8 cellular contexts compared by ENCODE assay signal in genomic region chr14:83463500-83464098, GRCh38.
A peak's percentile ranks its signal among the peaks of the same experiment; 100 is the strongest.
DNase-seq lines count a peak whose midpoint lies in the region; FAIRE-seq and TF ChIP-seq lines count a peak whose summit lies in the region.

No MANE protein-coding gene starts in this region.

- H3K4me3 ChIP-seq in HL-60 (replicated peaks; ENCODE audit: insufficient read depth, low read length) (no peak overlapping the region), OCI-LY3 (ENCODE audit: low read length) (no peak overlapping the region)

- H3K4me3 Mint-ChIP-seq in neural crest cell, result no peak overlapping the region

- H3K36me3 ChIP-seq in OCI-LY3 (replicated peaks; ENCODE audit: low read depth, low read length), result no peaks in the 10 kb centered on the region

- H3K27me3 ChIP-seq in HL-60 (ENCODE audit: insufficient read depth, poor library complexity, severe bottlenecking), result no peaks in the 10 kb centered on the region
- H3K27me3 ChIP-seq in OCI-LY3 (ENCODE audit: low read depth, low read length), result no peaks in the 10 kb centered on the region

- H3K27ac Mint-ChIP-seq in neural crest cell (ENCODE audit: unreplicated experiment), result no peak overlapping the region

- H3K4me2 ChIP-seq in OCI-LY3 (ENCODE audit: low read length), result no peak overlapping the region

- H3K4me1 Mint-ChIP-seq in neural crest cell, result no peaks in the 10 kb centered on the region

- no peaks in the 10 kb centered on the region for H3K9me3 ChIP-seq in OCI-LY3 (ENCODE audit: insufficient read depth, low read length)

- DNase-seq in NK-92 treated with Interleukin-12 subunit alpha and Interleukin-12 subunit beta, amount 100 ng/mL, for 24 hours (lab: John Stamatoyannopoulos, UW), result peak; percentile 4
- DNase-seq in NK-92 (lab: John Stamatoyannopoulos, UW; ENCODE audit: unreplicated experiment) (no peak), HL-60 (ENCODE audit: low read depth in 1 of 2, low spot score in 1 of 2) (peak; percentile 30 to 70), neural crest cell (ENCODE audit: low read depth, low spot score) (peak; percentile 54), NCI-H2227 treated with DMSO at 0.1 percent for 48 hours (lab: John Stamatoyannopoulos, UW) (no peak)
- no peak for DNase-seq in activated CD8-positive, alpha-beta memory T cell treated with anti-CD3 and anti-CD28 coated beads, Interleukin-2, amount 50 U/mL, for 4 hours

- H3K4me1 ChIP-seq in OCI-LY3 (ENCODE audit: low read length), result no peaks in the 10 kb centered on the region

- FAIRE-seq in endometrium (lab: Jason Lieb, UNC), result peak; percentile 15

- H3K79me2 ChIP-seq in OCI-LY3 (ENCODE audit: low read length), result no peaks in the 10 kb centered on the region

- H2AFZ ChIP-seq in OCI-LY3 (ENCODE audit: low read depth, low read length), result no peak overlapping the region

- TF ChIP-seq CTCF in HL-60 (IDR thresholded peaks at IDR 0.05; ENCODE audit: insufficient read depth, low read length) (peak; percentile 73), OCI-LY3 (IDR thresholded peaks at IDR 0.05; ENCODE audit: low read depth, low read length) (peak; percentile 87), neural crest cell (conservative IDR thresholded peaks at IDR 0.05) (peak; percentile 79)

- H3K36me3 Mint-ChIP-seq in neural crest cell (ENCODE audit: low read depth), result peaks cover 6% of the 10 kb centered on the region

- H3K9me3 Mint-ChIP-seq in neural crest cell, result peaks cover 11% of the 10 kb centered on the region

- H3K27ac ChIP-seq in HL-60 (replicated peaks), result no peak overlapping the region
- no peak overlapping the region for H3K27ac ChIP-seq in OCI-LY3 (ENCODE audit: low read length)

- H3K9ac ChIP-seq in OCI-LY3 (ENCODE audit: low read length), result no peak overlapping the region

- H3K27me3 Mint-ChIP-seq in neural crest cell (ENCODE audit: low read depth), result no peaks in the 10 kb centered on the region

- H4K20me1 ChIP-seq in OCI-LY3 (ENCODE audit: insufficient read depth, low read length), result no peaks in the 10 kb centered on the region

Comparison
In these comparisons a context has a peak if more than half of its experiments do, and no peak if none do; other contexts are left out.
1. DNase-seq: peak in NK-92 treated with Interleukin-12 subunit alpha and Interleukin-12 subunit beta, amount 100 ng/mL, for 24 hours (single experiment), HL-60 (2 of 2) and neural crest cell (single experiment); none in NK-92 (single experiment), activated CD8-positive, alpha-beta memory T cell treated with anti-CD3 and anti-CD28 coated beads, Interleukin-2, amount 50 U/mL, for 4 hours (single experiment) and NCI-H2227 treated with DMSO at 0.1 percent for 48 hours (single experiment).
2. Peak in every context shown above with its lines, with median percentiles within 50 percentile points of each other: CTCF ChIP-seq.